ENCODE assay signal across 8 cellular contexts in the genomic region with DNA sequence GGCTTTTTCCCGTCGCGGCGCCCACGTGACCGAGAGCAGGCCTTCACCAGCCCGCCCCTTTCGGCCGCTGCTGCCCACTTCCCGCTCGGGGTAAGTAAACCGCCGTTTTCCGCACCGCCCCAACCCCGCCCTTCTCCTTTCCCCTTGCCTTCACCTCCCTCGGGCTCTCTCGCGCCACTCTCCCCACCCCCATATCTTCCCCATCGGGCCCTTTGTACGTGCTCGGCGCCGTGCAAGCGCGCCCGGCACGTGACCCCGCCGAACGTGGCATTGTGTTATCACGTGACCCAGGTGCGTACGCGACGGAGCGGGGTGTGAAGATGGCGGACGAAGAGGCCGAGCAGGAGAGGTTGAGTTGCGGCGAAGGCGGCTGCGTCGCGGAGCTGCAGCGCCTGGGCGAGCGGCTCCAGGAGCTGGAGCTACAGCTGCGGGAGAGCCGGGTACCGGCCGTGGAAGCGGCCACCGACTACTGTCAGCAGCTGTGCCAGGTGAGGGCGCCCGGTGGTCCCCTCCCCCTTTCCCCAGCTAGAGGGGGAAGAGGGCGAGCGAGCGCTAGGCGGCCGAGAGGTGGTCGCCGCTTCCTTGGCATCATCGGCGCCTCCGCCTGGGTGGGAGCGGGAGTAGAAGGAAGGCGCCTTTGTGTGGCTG. TPM values are rescaled to one million over a fixed set of nuclear protein-coding genes. Genes with fewer than 3 reads are reported as not detected.
DNase-seq lines count a peak whose midpoint lies in the region; ATAC-seq and TF ChIP-seq lines count a peak whose summit lies in the region.

A gene (plus strand): TSS at position 294 of the 648 bp plus-strand sequence. CDS start 27 bp downstream, at position 321.

- intact Hi-C loops in left lung (cut with DNase I), result no loop called here

- H3K27me3 ChIP-seq in BLaER1 (no peaks in the 10 kb centered on the region), left lung (no peaks in the 10 kb centered on the region)

- 0 out of 2 replicates have a peak, but pooled peaks cover 4% of the 10 kb centered on the region for H3K36me3 ChIP-seq in BLaER1
- no peaks in the 10 kb centered on the region for H3K36me3 ChIP-seq in left lung

- peak within 1 kb of the TSS; percentile 83 for H3K9ac ChIP-seq in BLaER1

- H3K27ac ChIP-seq in BLaER1, result peak within 1 kb of the TSS; percentile 93
- H3K27ac ChIP-seq in left lung, result peak within 1 kb of the TSS; percentile 96 to 98

- H4K20me1 ChIP-seq in BLaER1, result peaks cover 47% of the 10 kb centered on the region

- ATAC-seq in GM19328 (IDR thresholded peaks at IDR 0.05; ENCODE audit: unreplicated experiment) (peak; percentile 70), HG03520 (IDR thresholded peaks at IDR 0.05; ENCODE audit: unreplicated experiment) (peak; percentile 67), left lung (peak; percentile 93)

- no peak for TF ChIP-seq CTCF in left lung (IDR thresholded peaks at IDR 0.05)

- peak; percentile 100 for DNase-seq in NCI-H69 (lab: John Stamatoyannopoulos, UW)
- DNase-seq in activated CD4-positive, alpha-beta T cell treated with anti-CD3 and anti-CD28 coated beads, Interleukin-2, amount 50 U/mL, for 1 hour, result peak; percentile 89
- peak; percentile 93 for DNase-seq in dedifferentiated amniotic fluid mesenchymal stem cell (ENCODE audit: extremely low spot score)
- peak; percentile 98 to 99 for DNase-seq in left lung
- peak; percentile 94 to 96 for DNase-seq in stimulated activated CD4-positive, alpha-beta T cell treated with anti-CD3 and anti-CD28 coated beads, Interleukin-2, amount 100 ng/mL, for 48 hours

- H3K4me2 ChIP-seq in BLaER1, result peak within 1 kb of the TSS; percentile 79

- no peaks in the 10 kb centered on the region for H3K9me3 ChIP-seq in BLaER1
- H3K9me3 ChIP-seq in left lung, result no peaks in the 10 kb centered on the region

- H3K4me1 ChIP-seq in BLaER1 (peaks cover 32% of the 10 kb centered on the region), left lung (peaks cover 0 to 60% of the 10 kb centered on the region in 2 donors)

- H3K4me3 ChIP-seq in BLaER1, result peak within 1 kb of the TSS; percentile 76
- peak within 1 kb of the TSS; percentile 99 to 100 for H3K4me3 ChIP-seq in left lung

RNA-seq across cellular contexts. Expression of the gene that starts here (rescaled TPM):
- 10 to 100 TPM; 25.2 to 29.1 TPM for total RNA-seq in left lung

Comparison
In these comparisons a context has a peak if more than half of its experiments do, and no peak if none do; other contexts are left out.
1. Peak in every context shown above with its lines: DNase-seq, ATAC-seq, H3K4me3 ChIP-seq and H3K27ac ChIP-seq.